ENCODE assay signal across 8 cellular contexts in the genomic region with DNA sequence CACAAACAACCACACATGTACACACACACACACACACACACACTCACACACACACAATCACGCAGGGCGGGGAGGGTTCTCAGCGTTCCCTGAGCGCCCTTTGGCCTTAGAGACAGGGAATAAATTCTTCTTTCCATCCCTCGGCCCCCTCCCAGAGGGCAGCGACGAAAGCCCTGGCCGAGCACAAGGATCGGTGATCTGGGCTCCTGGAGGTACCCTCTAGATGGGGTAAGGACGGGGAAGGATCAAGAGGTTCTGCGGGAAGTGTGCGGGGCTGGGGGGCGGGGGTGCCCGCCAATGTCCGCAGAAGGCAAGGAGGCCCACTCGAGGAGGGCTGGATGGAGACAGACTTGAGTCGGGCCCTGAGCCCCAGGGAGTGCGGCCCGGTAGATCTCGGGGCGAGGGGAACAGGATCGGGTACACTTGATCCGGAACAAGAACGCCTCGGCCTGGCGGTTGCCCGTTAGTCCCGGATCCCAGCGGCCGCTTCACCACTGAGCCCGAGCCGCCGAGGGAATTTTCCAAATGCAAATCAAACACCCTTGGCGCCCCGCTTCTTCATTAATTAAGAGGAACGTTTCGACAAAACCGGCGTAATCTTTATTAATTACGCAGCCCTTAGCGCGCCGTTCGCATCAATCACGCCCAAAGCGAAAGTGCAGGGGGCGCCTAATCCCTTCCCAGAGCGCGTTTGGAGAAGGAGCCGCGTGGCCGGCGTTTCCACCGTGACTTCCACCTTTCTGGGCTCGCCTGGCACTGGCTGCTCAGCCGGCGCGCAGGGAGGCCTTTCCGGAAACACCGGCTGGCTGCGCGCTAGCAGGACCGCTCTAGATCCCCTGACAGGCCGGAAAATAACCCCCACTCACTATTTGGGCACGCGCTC. TPM values are rescaled to one million over a fixed set of nuclear protein-coding genes. Genes with fewer than 3 reads are reported as not detected.
DNase-seq lines count a peak whose midpoint lies in the region; ATAC-seq, FAIRE-seq and TF ChIP-seq lines count a peak whose summit lies in the region.

No MANE protein-coding gene starts in this region.

- H4K91ac ChIP-seq in neuronal stem cell (ENCODE audit: low read depth, low read length, poor library complexity), result no peak overlapping the region

- peak overlapping the region; percentile 12 for H2BK120ac ChIP-seq in neuronal stem cell (ENCODE audit: low read depth, low read length)

- H2BK15ac ChIP-seq in neuronal stem cell (ENCODE audit: low read length), result peak overlapping the region; percentile 74

- H2AFZ ChIP-seq in OCI-LY3 (ENCODE audit: low read depth, low read length) (peak overlapping the region; percentile 77), neuronal stem cell (ENCODE audit: low read length) (peak overlapping the region; percentile 77)

- H4K20me1 ChIP-seq in OCI-LY3 (ENCODE audit: insufficient read depth, low read length), result no peaks in the 10 kb centered on the region

- H3K79me2 ChIP-seq in OCI-LY3 (ENCODE audit: low read length), result no peaks in the 10 kb centered on the region

- H3K4me1 ChIP-seq in A549 (peaks cover 11% of the 10 kb centered on the region; the same call in 1 of the 3 replicates), OCI-LY3 (ENCODE audit: low read length) (no peaks in the 10 kb centered on the region), neuronal stem cell (ENCODE audit: control insufficient read depth in 2 of 2, insufficient read depth in 1 of 2, low read depth in 1 of 2, low read length in 2 of 2) (peaks cover 0 to 6% of the 10 kb centered on the region in 2 donors)

- H3K27me3 ChIP-seq in OCI-LY3 (ENCODE audit: low read depth, low read length) (no peaks in the 10 kb centered on the region; the same call in 1 of the 2 replicates), neuronal stem cell (ENCODE audit: control insufficient read depth in 3 of 3, insufficient read depth in 3 of 3, low read depth in 1 of 3, low read length in 3 of 3) (peaks cover 66 to 100% (median 100%) of the 10 kb centered on the region in 3 experiments)

- H3K4me2 ChIP-seq in A549, result peak overlapping the region; percentile 89
- H3K4me2 ChIP-seq in OCI-LY3 (ENCODE audit: low read length), result peak overlapping the region; percentile 75
- peak overlapping the region; percentile 41 for H3K4me2 ChIP-seq in neuronal stem cell (ENCODE audit: insufficient read depth, low read length, poor library complexity, severe bottlenecking)

- no peak for FAIRE-seq in A549 (lab: Jason Lieb, UNC)

- DNase-seq in A549 (ENCODE audit: low read depth in 1 of 2, low spot score in 1 of 2) (peak in 1 of 2 experiments; percentile 38), neuronal stem cell (ENCODE audit: low spot score) (no peak), SK-N-DZ (ENCODE audit: low spot score) (no peak)

- no peak for TF ChIP-seq POLR2A in A549 (IDR thresholded peaks at IDR 0.05; ENCODE audit: low read length)

- H2AK5ac ChIP-seq in neuronal stem cell (ENCODE audit: low read depth, low read length), result peak overlapping the region; percentile 36

- no peak overlapping the region for H4K8ac ChIP-seq in neuronal stem cell (ENCODE audit: low read depth, low read length)

- TF ChIP-seq EP300 in A549 (IDR thresholded peaks at IDR 0.05), result no peak

- H3K14ac ChIP-seq in neuronal stem cell (ENCODE audit: low read length), result peak overlapping the region; percentile 51

- TF ChIP-seq CTCF in A549 (IDR thresholded peaks at IDR 0.05) (no peak), OCI-LY3 (IDR thresholded peaks at IDR 0.05; ENCODE audit: low read depth, low read length) (no peak)

- no peaks in the 10 kb centered on the region for H3K9me3 ChIP-seq in A549
- no peaks in the 10 kb centered on the region for H3K9me3 ChIP-seq in OCI-LY3 (ENCODE audit: insufficient read depth, low read length)
- H3K9me3 ChIP-seq in neuronal stem cell (replicated peaks in 1 of 2; ENCODE audit: control insufficient read depth in 2 of 2, insufficient read depth in 1 of 2, low read depth in 1 of 2, low read length in 2 of 2), result peaks cover 0 to 10% of the 10 kb centered on the region in 2 donors

- H3K27ac ChIP-seq in A549, result peak overlapping the region; percentile 15 to 45; a peak in 4 of 6 replicates
- no peak overlapping the region for H3K27ac ChIP-seq in OCI-LY3 (ENCODE audit: low read length)
- no peak overlapping the region for H3K27ac ChIP-seq in neuronal stem cell (replicated peaks; ENCODE audit: low read length)

- H3K79me1 ChIP-seq in neuronal stem cell (ENCODE audit: low read depth, low read length), result no peaks in the 10 kb centered on the region

- no peak overlapping the region for H2BK12ac ChIP-seq in neuronal stem cell (ENCODE audit: low read length)

- H3K23ac ChIP-seq in neuronal stem cell (ENCODE audit: low read depth, low read length, poor library complexity), result no peak overlapping the region

- POLR2A ChIA-PET in A549 (lab: Yijun Ruan, JAX), result no interaction called here

- H2BK5ac ChIP-seq in neuronal stem cell (ENCODE audit: low read length), result no peak overlapping the region

- H3K4me3 ChIP-seq in A549 (peak overlapping the region; percentile 48), OCI-LY3 (ENCODE audit: low read length) (peak overlapping the region; percentile 78), neuronal stem cell (ENCODE audit: low read length in 2 of 2) (peak overlapping the region in 1 of 2 donors; percentile 16)

- no peak overlapping the region for H3K4ac ChIP-seq in neuronal stem cell (ENCODE audit: low read length)

- TF ChIP-seq RAD21 in A549 (conservative IDR thresholded peaks at IDR 0.05 in 1 of 2, IDR thresholded peaks at IDR 0.05 in 1 of 2), result no peak

- H3K9ac ChIP-seq in OCI-LY3 (ENCODE audit: low read length) (peak overlapping the region; percentile 67), neuronal stem cell (ENCODE audit: low read depth, low read length, poor library complexity) (no peak overlapping the region)

- 7% methylated on average over 57 of the region's 66 CpGs for WGBS in A549 (ENCODE audit: missing lambda C conversion rate)
- WGBS in neuronal stem cell (ENCODE audit: extremely low coverage in 2 of 2, insufficient read length in 2 of 2, insufficient replicate concordance in 1 of 2), 2 donors, result no CpG with 5 or more reads among the region's 66 CpGs

- CTCF ChIA-PET in A549 (lab: Yijun Ruan, JAX), result no interaction called here

- peak overlapping the region; percentile 69 for H3K18ac ChIP-seq in neuronal stem cell (ENCODE audit: low read length)

- H3K36me3 ChIP-seq in OCI-LY3 (replicated peaks; ENCODE audit: low read depth, low read length) (no peaks in the 10 kb centered on the region), neuronal stem cell (replicated peaks in 1 of 2; ENCODE audit: control insufficient read depth in 2 of 2, insufficient read depth in 2 of 2, low read length in 2 of 2) (no peaks in the 10 kb centered on the region)

- peak; percentile 52 to 70 for ATAC-seq in A549
- peak; percentile 49 for ATAC-seq in GM18502 (IDR thresholded peaks at IDR 0.05; ENCODE audit: poor library complexity, unreplicated experiment)
- peak; percentile 15 for ATAC-seq in esophagus mucosa
- ATAC-seq in GM18873 (IDR thresholded peaks at IDR 0.05; ENCODE audit: low FRiP score, unreplicated experiment), result no peak
- ATAC-seq in GM21360 (IDR thresholded peaks at IDR 0.05; ENCODE audit: unreplicated experiment), result no peak

TF ChIP-seq in A549, 52 proteins besides CTCF, POLR2A, EP300 and RAD21 (continues in another document):
- TF ChIP-seq MAFK (IDR thresholded peaks at IDR 0.05; ENCODE audit: partially characterized antibody), result no peak
- peak; percentile 57; the same call in 1 of the 2 replicates for TF ChIP-seq E2F6 (IDR thresholded peaks at IDR 0.05; ENCODE audit: borderline replicate concordance, low read depth)
- TF ChIP-seq USF2 (IDR thresholded peaks at IDR 0.05), result no peak
- TF ChIP-seq FOSB (CRISPR knock-in tag; IDR thresholded peaks at IDR 0.05), result no peak
- TF ChIP-seq, protein P1, sequence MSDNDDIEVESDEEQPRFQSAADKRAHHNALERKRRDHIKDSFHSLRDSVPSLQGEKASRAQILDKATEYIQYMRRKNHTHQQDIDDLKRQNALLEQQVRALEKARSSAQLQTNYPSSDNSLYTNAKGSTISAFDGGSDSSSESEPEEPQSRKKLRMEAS (IDR thresholded peaks at IDR 0.05), result peak; percentile 58
- no peak for TF ChIP-seq BHLHE40 (IDR thresholded peaks at IDR 0.05; ENCODE audit: low read depth, low read length)
- TF ChIP-seq, protein P2, sequence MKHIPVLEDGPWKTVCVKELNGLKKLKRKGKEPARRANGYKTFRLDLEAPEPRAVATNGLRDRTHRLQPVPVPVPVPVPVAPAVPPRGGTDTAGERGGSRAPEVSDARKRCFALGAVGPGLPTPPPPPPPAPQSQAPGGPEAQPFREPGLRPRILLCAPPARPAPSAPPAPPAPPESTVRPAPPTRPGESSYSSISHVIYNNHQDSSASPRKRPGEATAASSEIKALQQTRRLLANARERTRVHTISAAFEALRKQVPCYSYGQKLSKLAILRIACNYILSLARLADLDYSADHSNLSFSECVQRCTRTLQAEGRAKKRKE (CRISPR knock-in tag; IDR thresholded peaks at IDR 0.05; ENCODE audit: low read depth), result no peak
- TF ChIP-seq RNF2 (IDR thresholded peaks at IDR 0.05; ENCODE audit: borderline replicate concordance, low read depth), result no peak
- TF ChIP-seq ZFP36 (IDR thresholded peaks at IDR 0.05; ENCODE audit: borderline replicate concordance, partially characterized antibody), result no peak
- TF ChIP-seq CEBPB (IDR thresholded peaks at IDR 0.05), result no peak
- no peak for TF ChIP-seq POLR2AphosphoS2 (conservative IDR thresholded peaks at IDR 0.05; ENCODE audit: low read length)

RNA-seq across cellular contexts. Expression of gene PAX3, which starts 7.0 kb away (rescaled TPM):
- polyA plus RNA-seq in A549 (2011; rRNA removed) (not detected in 2 replicates), A549 (2017; fragmentation: RNase III; extraction: RNeasy Plus Mini Kit Qiagen cat#74134 plus additional on column Dnase treatment) (not detected in 3 replicates)
- polyA plus RNA-seq in A549 (2012; cell fraction: cytosol; rRNA removed), result not detected in 2 replicates
- polyA plus RNA-seq in A549 (2012; cell fraction: nucleus; rRNA removed), result not detected in 2 replicates
- not detected in 2 replicates for polyA minus RNA-seq in A549 (2011; rRNA and poly(A)+ RNA removed)
- not detected for total RNA-seq in esophagus mucosa
- 0.04 TPM for polyA plus RNA-seq in neuronal stem cell (2013, experiment 1 of 2)
- not detected for polyA plus RNA-seq in neuronal stem cell (2013, experiment 2 of 2)
- not detected in 2 replicates for polyA plus RNA-seq in SK-N-DZ (2014; cell fraction: cytosol; rRNA removed)
- polyA plus RNA-seq in SK-N-DZ (2014; cell fraction: nucleus; rRNA removed), result not detected in 2 replicates

Comparison
In these comparisons a context has a peak if more than half of its experiments do, and no peak if none do; other contexts are left out.
1. ATAC-seq: peak in A549 (2 of 2), GM18502 (single experiment) and esophagus mucosa (single experiment); none in GM18873 (single experiment) and GM21360 (single experiment).
2. H3K27ac ChIP-seq: peak in A549 (2 of 2); none in OCI-LY3 (single experiment) and neuronal stem cell (single experiment).
3. Peak in every context shown above with its lines, with median percentiles within 50 percentile points of each other: H3K4me2 ChIP-seq.